Comparison of ENCODE assay signal across 11 cellular contexts in genomic region chr2:191950132-191950885, GRCh38.
DNase-seq lines count a peak whose midpoint lies in the region; ATAC-seq and TF ChIP-seq lines count a peak whose summit lies in the region.
"Had no signal": no experiment of that assay in that cellular context is flagged by ENCODE, and none has a peak within 500 bp of the region (broad histone marks: within the 10 kb centered on the region; RNA-seq: fewer than 3 reads in every experiment).

No MANE protein-coding gene starts in this region.

- H3K4me1 ChIP-seq in mammary epithelial cell (ENCODE audit: insufficient read depth, low read length) (peaks cover 4% of the 10 kb centered on the region), mesodermal cell (ENCODE audit: control insufficient read depth, insufficient read depth, low read length, poor library complexity, severe bottlenecking) (no peaks in the 10 kb centered on the region)

- in situ Hi-C loops in mammary epithelial cell (cut with MboI; ENCODE audit: low sequenced_read_pairs in 2 of 2): no loop called here

- no TSS peak for BruUV-seq in mammary epithelial cell (replicated peaks; lab: Mats Ljungman, UMichigan)

- no peaks in the 10 kb centered on the region for H3K79me2 ChIP-seq in mammary epithelial cell (ENCODE audit: insufficient read depth, low read length)

- no peak for TF ChIP-seq CTCF in mammary epithelial cell (conservative IDR thresholded peaks at IDR 0.05 in 1 of 2, IDR thresholded peaks at IDR 0.05 in 1 of 2; ENCODE audit: extremely low read depth in 1 of 2, insufficient read depth in 1 of 2, low read depth in 1 of 2, low read length in 2 of 2)
- TF ChIP-seq CTCF in GM20000 (IDR thresholded peaks at IDR 0.05; ENCODE audit: extremely low read depth, missing control alignments): no peak

- H3K9me3 ChIP-seq in mammary epithelial cell (replicated peaks; ENCODE audit: insufficient read depth, low read length) (no peaks in the 10 kb centered on the region), mesodermal cell (ENCODE audit: control insufficient read depth, low read length) (no peaks in the 10 kb centered on the region)

- H3K9ac ChIP-seq in mammary epithelial cell (ENCODE audit: insufficient read depth, low read length): no peak overlapping the region

- dilution Hi-C loops in mammary epithelial cell (cut with HindIII; ENCODE audit: low sequenced_read_pairs): no loop called here

- H3K36me3 ChIP-seq in mammary epithelial cell (ENCODE audit: insufficient read depth, low read length) (no peaks in the 10 kb centered on the region), mesodermal cell (ENCODE audit: control insufficient read depth, insufficient read depth, low read length) (no peaks in the 10 kb centered on the region)

- no peaks in the 10 kb centered on the region for H3K27me3 ChIP-seq in mammary epithelial cell (ENCODE audit: insufficient read depth, low read length)

- CTCF ChIA-PET in mammary epithelial cell (lab: Charles Lee; ENCODE audit: low non-redundant PET): interaction anchor here (0.7 kb wide), 1 partner anchor 10 kb away, joined by 5 read pairs; no protein-coding TSS in a partner anchor

- peak overlapping the region; percentile 72 for H2AFZ ChIP-seq in mammary epithelial cell (ENCODE audit: low read depth, low read length)

- ATAC-seq in GM21528 (IDR thresholded peaks at IDR 0.05; ENCODE audit: low FRiP score, unreplicated experiment): no peak
- ATAC-seq: T-helper 17 cell had no signal

- peak overlapping the region; percentile 29 for H3K4me2 ChIP-seq in mammary epithelial cell (ENCODE audit: insufficient read depth, low read depth, low read length)

- peak; percentile 64 for DNase-seq in ELR (ENCODE audit: low read depth)
- peak; percentile 30 for DNase-seq in HT1080 (ENCODE audit: low read depth)
- DNase-seq in mammary epithelial cell: peak; percentile 46
- no peak for DNase-seq in glomerular visceral epithelial cell (ENCODE audit: extremely low spot score)
- no peak for DNase-seq in mesenteric fat pad (ENCODE audit: low spot score)
- DNase-seq in GM20000 (ENCODE audit: low spot score): no peak
- DNase-seq: NCI-H1417 treated with DMSO at 0.1 percent for 48 hours, T-helper 17 cell had no signal

- H3K4me3 ChIP-seq in mammary epithelial cell (replicated peaks in 1 of 3; ENCODE audit: insufficient read depth in 1 of 3, low read depth in 2 of 3, low read length in 3 of 3) (no peak overlapping the region), mesodermal cell (ENCODE audit: extremely low read depth, insufficient read depth, low read length, poor library complexity, severe bottlenecking) (no peak overlapping the region)

- H3K27ac ChIP-seq in mammary epithelial cell (ENCODE audit: insufficient read depth, low read depth, low read length) (peak overlapping the region; percentile 12), mesodermal cell (ENCODE audit: low read depth, low read length, severe bottlenecking) (peak overlapping the region; percentile 12)
- H3K27ac ChIP-seq: HL-60 had no signal

- 77% methylated on average over 3 of the region's 3 CpGs for WGBS in mammary epithelial cell (ENCODE audit: low coverage, missing lambda C conversion rate)
- WGBS in mesodermal cell (ENCODE audit: insufficient coverage in 2 of 2), 2 experiments: 100% methylated on average over 1 of the region's 3 CpGs

- intact Hi-C loops in mammary epithelial cell (cut with micrococcal nuclease): no loop called here

- H4K20me1 ChIP-seq in mammary epithelial cell (ENCODE audit: insufficient read depth, low read length): no peaks in the 10 kb centered on the region

Comparison
In these comparisons a context has a peak if more than half of its experiments do, and no peak if none do; other contexts are left out.
1. DNase-seq: peak in ELR (single experiment), HT1080 (single experiment) and mammary epithelial cell (single experiment); none in glomerular visceral epithelial cell (single experiment), mesenteric fat pad (single experiment) and GM20000 (single experiment).